18 cellular contexts compared by ENCODE assay signal in genomic region chr1:76278711-76279386, GRCh38.
DNase-seq lines count a peak whose midpoint lies in the region; ATAC-seq and TF ChIP-seq lines count a peak whose summit lies in the region.
"Had no signal": no experiment of that assay in that cellular context is flagged by ENCODE, and none has a peak within 500 bp of the region (broad histone marks: within the 10 kb centered on the region; RNA-seq: fewer than 3 reads in every experiment).

No MANE protein-coding gene starts in this region.

- H3K4me3 ChIP-seq in Karpas-422 (ENCODE audit: low read length) (no peak overlapping the region), ascending aorta (peak overlapping the region; percentile 30 to 51), hepatocyte (no peak overlapping the region), stomach smooth muscle (ENCODE audit: low read length in 2 of 2) (peak overlapping the region; percentile 40 to 58), Peyer's patch (no peak overlapping the region)
- H3K4me3 ChIP-seq: suprapubic skin had no signal

- H3K36me3 ChIP-seq in Karpas-422 (ENCODE audit: insufficient read depth, low read length) = no peaks in the 10 kb centered on the region
- no peaks in the 10 kb centered on the region for H3K36me3 ChIP-seq in ascending aorta
- no peaks in the 10 kb centered on the region for H3K36me3 ChIP-seq in hepatocyte (replicated peaks; ENCODE audit: insufficient read depth, low read depth)
- H3K36me3 ChIP-seq in stomach smooth muscle (ENCODE audit: control insufficient read depth in 2 of 2, insufficient read depth in 2 of 2, low read length in 2 of 2) = no peaks in the 10 kb centered on the region
- no peaks in the 10 kb centered on the region for H3K36me3 ChIP-seq in Peyer's patch
- H3K36me3 ChIP-seq: suprapubic skin had no signal

- H3K79me2 ChIP-seq in Karpas-422 (ENCODE audit: low read length) (no peaks in the 10 kb centered on the region), hepatocyte (no peaks in the 10 kb centered on the region)

- H2AFZ ChIP-seq in Karpas-422 (ENCODE audit: low read length) (peak overlapping the region; percentile 43), hepatocyte (peak overlapping the region; percentile 52)

- TF ChIP-seq CTCF in ascending aorta (IDR thresholded peaks at IDR 0.05) (no peak), hepatocyte (IDR thresholded peaks at IDR 0.05; ENCODE audit: poor library complexity) (no peak), Peyer's patch (IDR thresholded peaks at IDR 0.05) (no peak)

- no peaks in the 10 kb centered on the region for H3K9me3 ChIP-seq in Karpas-422 (ENCODE audit: low read length)
- H3K9me3 ChIP-seq in ascending aorta = no peaks in the 10 kb centered on the region
- H3K9me3 ChIP-seq in hepatocyte (ENCODE audit: low read depth) = no peaks in the 10 kb centered on the region
- H3K9me3 ChIP-seq in stomach smooth muscle (ENCODE audit: control insufficient read depth in 2 of 2, low read length in 2 of 2) = no peaks in the 10 kb centered on the region
- no peaks in the 10 kb centered on the region for H3K9me3 ChIP-seq in Peyer's patch
- H3K9me3 ChIP-seq: suprapubic skin had no signal

- no peaks in the 10 kb centered on the region for H3K27me3 ChIP-seq in Karpas-422 (ENCODE audit: low read length)
- H3K27me3 ChIP-seq in ascending aorta = no peaks in the 10 kb centered on the region
- no peaks in the 10 kb centered on the region for H3K27me3 ChIP-seq in hepatocyte
- H3K27me3 ChIP-seq in stomach smooth muscle (ENCODE audit: control insufficient read depth in 1 of 2, insufficient read depth in 2 of 2, low read length in 2 of 2) = no peaks in the 10 kb centered on the region
- no peaks in the 10 kb centered on the region for H3K27me3 ChIP-seq in Peyer's patch
- H3K27me3 ChIP-seq: suprapubic skin had no signal

- H3K9me2 ChIP-seq in Karpas-422 (replicated peaks; ENCODE audit: insufficient read depth, low read length) (no peaks in the 10 kb centered on the region), hepatocyte (replicated peaks; ENCODE audit: insufficient read depth) (no peaks in the 10 kb centered on the region)

- DNase-seq in Karpas-422 (peak; percentile 54), ascending aorta (ENCODE audit: low spot score in 2 of 2) (no peak), hepatocyte (ENCODE audit: low spot score) (no peak), Peyer's patch (no peak)
- DNase-seq in stimulated activated CD4-positive, alpha-beta T cell treated with anti-CD3 and anti-CD28 coated beads, Interleukin-12 subunit alpha, Interleukin-12 subunit beta, amount 100 ng/mL, for 4 hours = no peak
- DNase-seq: activated CD4-positive, alpha-beta T cell treated with anti-CD3 and anti-CD28 coated beads, Interleukin-2, amount 50 U/mL, for 4 hours; activated gamma-delta T cell treated with Interleukin-2 at 50 U/mL for 16 hours; foreskin fibroblast; mesendoderm; NCI-H1092 treated with DMSO at 0.1 percent for 48 hours; NCI-H2081 treated with DMSO at 0.1 percent for 48 hours; Right ventricle myocardium superior; stimulated activated CD8-positive, alpha-beta memory T cell treated with anti-CD3 and anti-CD28 coated beads, Interleukin-4, amount 100 ng/mL, for 48 hours; T-cell had no signal

- H3K27ac ChIP-seq in Karpas-422 (ENCODE audit: low read length) = peak overlapping the region; percentile 41
- H3K27ac ChIP-seq in ascending aorta = peak overlapping the region; percentile 6 to 33
- H3K27ac ChIP-seq in hepatocyte = peak overlapping the region; percentile 72
- no peak overlapping the region for H3K27ac ChIP-seq in stomach smooth muscle (ENCODE audit: low read length)
- no peak overlapping the region for H3K27ac ChIP-seq in Peyer's patch
- H3K27ac ChIP-seq: suprapubic skin had no signal

- H3K9ac ChIP-seq in Karpas-422 (ENCODE audit: low read length) = peak overlapping the region; percentile 13; the same call in 1 of the 2 replicates
- peak overlapping the region; percentile 34 to 37 for H3K9ac ChIP-seq in stomach smooth muscle (ENCODE audit: low read length in 2 of 2)

- H3K4me2 ChIP-seq in Karpas-422 (ENCODE audit: low read depth, low read length, poor library complexity, severe bottlenecking) (peak overlapping the region; percentile 30), hepatocyte (peak overlapping the region; percentile 70)

- H3K4me1 ChIP-seq in Karpas-422 (ENCODE audit: low read length) = peaks cover 42% of the 10 kb centered on the region
- no peaks in the 10 kb centered on the region for H3K4me1 ChIP-seq in ascending aorta
- no peaks in the 10 kb centered on the region for H3K4me1 ChIP-seq in hepatocyte (ENCODE audit: insufficient read depth)
- peaks cover 6% of the 10 kb centered on the region for H3K4me1 ChIP-seq in stomach smooth muscle (ENCODE audit: control insufficient read depth, insufficient read depth, low read length)
- no peaks in the 10 kb centered on the region for H3K4me1 ChIP-seq in Peyer's patch
- H3K4me1 ChIP-seq: suprapubic skin had no signal

- intact Hi-C loops in ascending aorta (cut with DNase I) = no loop called here

- no peak for TF ChIP-seq POLR2A in Peyer's patch (IDR thresholded peaks at IDR 0.05)

- WGBS in hepatocyte (ENCODE audit: low lambda C conversion rate, missing lambda C conversion rate) = 61% methylated on average over 9 of the region's 9 CpGs

- no peaks in the 10 kb centered on the region for H4K20me1 ChIP-seq in Karpas-422 (ENCODE audit: insufficient read depth, low read depth, low read length)
- no peaks in the 10 kb centered on the region for H4K20me1 ChIP-seq in hepatocyte (ENCODE audit: insufficient read depth, poor library complexity, severe bottlenecking)

- no peak for ATAC-seq in HG03025 (IDR thresholded peaks at IDR 0.05; ENCODE audit: low FRiP score, unreplicated experiment)
- ATAC-seq: natural killer cell treated with Interleukin-12 subunit alpha and Interleukin-12 subunit beta and Interleukin-15 and Interleukin-18, amount 100 ng/mL, for 72 hours; T-cell had no signal

Comparison
In these comparisons a context has a peak if more than half of its experiments do, and no peak if none do; other contexts are left out.
1. H3K27ac ChIP-seq: peak in Karpas-422 (single experiment), ascending aorta (2 of 2) and hepatocyte (single experiment); none in stomach smooth muscle (single experiment) and Peyer's patch (0 of 4).
2. H3K4me3 ChIP-seq: peak in ascending aorta (2 of 2) and stomach smooth muscle (2 of 2); none in Karpas-422 (single experiment), hepatocyte (single experiment) and Peyer's patch (0 of 4).